Comparison of ENCODE assay signal across 23 cellular contexts in genomic region chr1:220894924-220895256, GRCh38. TPM values are rescaled to one million over a fixed set of nuclear protein-coding genes. Genes with fewer than 3 reads are reported as not detected.
DNase-seq lines count a peak whose midpoint lies in the region; ATAC-seq and TF ChIP-seq lines count a peak whose summit lies in the region.
"Had no signal": no experiment of that assay in that cellular context is flagged by ENCODE, and none has a peak within 500 bp of the region (broad histone marks: within the 10 kb centered on the region; RNA-seq: fewer than 3 reads in every experiment).

No MANE protein-coding gene starts in this region.

- peak overlapping the region; percentile 75 for H3K4me2 ChIP-seq in neural progenitor cell

- intact Hi-C loops in left ventricle myocardium inferior (cut with micrococcal nuclease) = no loop called here
- intact Hi-C loops in right cardiac atrium (cut with DNase I) = no loop called here
- intact Hi-C loops in adrenal gland (cut with DNase I) = no loop called here

- DNase-seq in left ventricle myocardium inferior (no peak), right cardiac atrium (no peak), neural progenitor cell (ENCODE audit: low spot score) (peak; percentile 39), adrenal gland (no peak), tibial nerve (ENCODE audit: low spot score in 2 of 2) (no peak)
- no peak for DNase-seq in activated T-cell treated with anti-CD3 and anti-CD28 coated beads, Interleukin-2, amount 50 U/mL, for 72 hours
- DNase-seq: 8988T; activated CD4-positive, CD25-positive, alpha-beta regulatory T cell treated with anti-CD3 and anti-CD28 coated beads, Interleukin-2, amount 50 U/mL, for 72 hours; activated CD8-positive, alpha-beta T cell treated with anti-CD3 and anti-CD28 coated beads, Interleukin-2, amount 10 ng/mL, durations not matched to agents 7 days and 5 days; activated naive CD4-positive, alpha-beta T cell; AML-193; amygdala; MM.1S; NCI-H1436; NCI-H510A treated with DMSO at 0.1 percent for 48 hours; NK-92 treated with Interleukin-12 subunit alpha and Interleukin-12 subunit beta, amount 100 ng/mL, for 24 hours; pancreas; SIG-M5 had no signal

- H3K27me3 Mint-ChIP-seq in neural progenitor cell (ENCODE audit: insufficient read depth, low read depth) = peaks cover 89% of the 10 kb centered on the region
- H3K27me3 Mint-ChIP-seq in activated T-cell treated with anti-CD3 and anti-CD28 coated beads, Interleukin-2, amount 50 U/mL, for 72 hours (ENCODE audit: low read depth) = peaks cover 54% of the 10 kb centered on the region

- H3K9ac ChIP-seq in iPS-15b (ENCODE audit: low read depth, low read length) (no peak overlapping the region), neural progenitor cell (no peak overlapping the region)

- H2AFZ ChIP-seq in neural progenitor cell (replicated peaks) = no peak overlapping the region

- ATAC-seq in right cardiac atrium = no peak
- no peak for ATAC-seq in HG03045 (IDR thresholded peaks at IDR 0.05; ENCODE audit: unreplicated experiment)
- no peak for ATAC-seq in activated T-cell treated with anti-CD3 and anti-CD28 coated beads, Interleukin-2, amount 50 U/mL, for 72 hours (replicated peaks in 1 of 2)
- ATAC-seq: activated CD8-positive, alpha-beta T cell treated with anti-CD3 and anti-CD28 coated beads, Interleukin-2, amount 10 ng/mL, durations not matched to agents 7 days and 5 days; sciatic nerve had no signal

- H3K4me3 ChIP-seq in left ventricle myocardium inferior (peak overlapping the region; percentile 61), right cardiac atrium (ENCODE audit: low read length) (no peak overlapping the region), iPS-15b (ENCODE audit: low read depth, low read length) (peak overlapping the region; percentile 48), neural progenitor cell (peak overlapping the region; percentile 37), adrenal gland (no peak overlapping the region), tibial nerve (peak overlapping the region in 1 of 4 donors; percentile 44)

- no peak for TF ChIP-seq CTCF in left ventricle myocardium inferior (IDR thresholded peaks at IDR 0.05; ENCODE audit: borderline replicate concordance)
- TF ChIP-seq CTCF in neural progenitor cell (IDR thresholded peaks at IDR 0.05) = no peak
- no peak for TF ChIP-seq CTCF in adrenal gland (IDR thresholded peaks at IDR 0.05)
- TF ChIP-seq CTCF in tibial nerve (IDR thresholded peaks at IDR 0.05) = no peak

- H3K9me3 ChIP-seq in left ventricle myocardium inferior (replicated peaks) = no peaks in the 10 kb centered on the region
- H3K9me3 ChIP-seq in right cardiac atrium (ENCODE audit: control insufficient read depth, low read length) = no peaks in the 10 kb centered on the region
- H3K9me3 ChIP-seq in iPS-15b (ENCODE audit: control insufficient read depth, insufficient read depth, low read length) = no peaks in the 10 kb centered on the region
- no peaks in the 10 kb centered on the region for H3K9me3 ChIP-seq in neural progenitor cell (ENCODE audit: low read depth)
- H3K9me3 ChIP-seq in adrenal gland (replicated peaks in 1 of 3) = no peaks in the 10 kb centered on the region
- no peaks in the 10 kb centered on the region for H3K9me3 ChIP-seq in tibial nerve
- H3K9me3 ChIP-seq: pancreas, suprapubic skin had no signal

- H4K20me1 ChIP-seq in neural progenitor cell (ENCODE audit: low read depth) = peaks cover 48% of the 10 kb centered on the region

- H3K4me3 Mint-ChIP-seq in neural progenitor cell = peak overlapping the region; percentile 44
- H3K4me3 Mint-ChIP-seq in activated T-cell treated with anti-CD3 and anti-CD28 coated beads, Interleukin-2, amount 50 U/mL, for 72 hours = no peak overlapping the region
- H3K4me3 Mint-ChIP-seq: activated CD8-positive, alpha-beta T cell treated with anti-CD3 and anti-CD28 coated beads, Interleukin-2, amount 10 ng/mL, durations not matched to agents 7 days and 5 days had no signal

- no peaks in the 10 kb centered on the region for H3K36me3 Mint-ChIP-seq in neural progenitor cell
- H3K36me3 Mint-ChIP-seq in activated T-cell treated with anti-CD3 and anti-CD28 coated beads, Interleukin-2, amount 50 U/mL, for 72 hours (ENCODE audit: insufficient read depth in 2 of 2) = peaks cover 4 to 9% of the 10 kb centered on the region in 2 donors

- H3K27me3 ChIP-seq in left ventricle myocardium inferior (ENCODE audit: low read depth) (peaks cover 76% of the 10 kb centered on the region), right cardiac atrium (ENCODE audit: control insufficient read depth, insufficient read depth) (no peaks in the 10 kb centered on the region), iPS-15b (ENCODE audit: control insufficient read depth, insufficient read depth, low read length) (peaks cover 86% of the 10 kb centered on the region), neural progenitor cell (peaks cover 100% of the 10 kb centered on the region), adrenal gland (peaks cover 62% of the 10 kb centered on the region), tibial nerve (peaks cover 0 to 76% of the 10 kb centered on the region in 2 donors)

- no peaks in the 10 kb centered on the region for H3K36me3 ChIP-seq in left ventricle myocardium inferior
- no peaks in the 10 kb centered on the region for H3K36me3 ChIP-seq in iPS-15b (ENCODE audit: control insufficient read depth, insufficient read depth, low read length)
- no peaks in the 10 kb centered on the region for H3K36me3 ChIP-seq in neural progenitor cell
- no peaks in the 10 kb centered on the region for H3K36me3 ChIP-seq in adrenal gland (replicated peaks in 1 of 2)
- no peaks in the 10 kb centered on the region for H3K36me3 ChIP-seq in tibial nerve
- H3K36me3 ChIP-seq: pancreas, suprapubic skin had no signal

- peaks cover 17% of the 10 kb centered on the region for H3K4me1 Mint-ChIP-seq in neural progenitor cell
- H3K4me1 Mint-ChIP-seq in activated T-cell treated with anti-CD3 and anti-CD28 coated beads, Interleukin-2, amount 50 U/mL, for 72 hours (ENCODE audit: low read depth) = peaks cover 17% of the 10 kb centered on the region

- H3F3A ChIP-seq in neural progenitor cell (ENCODE audit: low read depth) = no peaks in the 10 kb centered on the region

- H3K27ac ChIP-seq in left ventricle myocardium inferior (replicated peaks) (no peak overlapping the region), right cardiac atrium (ENCODE audit: low read length) (no peak overlapping the region), neural progenitor cell (no peak overlapping the region), adrenal gland (no peak overlapping the region), tibial nerve (no peak overlapping the region)
- H3K27ac ChIP-seq: epithelial cell of prostate, pancreas, suprapubic skin had no signal

- no peak overlapping the region for H3K27ac Mint-ChIP-seq in neural progenitor cell
- H3K27ac Mint-ChIP-seq in activated T-cell treated with anti-CD3 and anti-CD28 coated beads, Interleukin-2, amount 50 U/mL, for 72 hours = no peak overlapping the region
- H3K27ac Mint-ChIP-seq: activated CD8-positive, alpha-beta T cell treated with anti-CD3 and anti-CD28 coated beads, Interleukin-2, amount 10 ng/mL, durations not matched to agents 7 days and 5 days had no signal

- WGBS in right cardiac atrium = 70% methylated on average over 13 of the region's 13 CpGs
- WGBS in adrenal gland, 4 donors = 52 to 83% (median 73%) methylated on average over 10 to 13 of the region's 13 CpGs
- 63 to 66% methylated on average over 13 of the region's 13 CpGs for WGBS in tibial nerve, 2 donors

- H3K4me1 ChIP-seq in left ventricle myocardium inferior (peaks cover 23% of the 10 kb centered on the region), right cardiac atrium (ENCODE audit: control insufficient read depth, insufficient read depth, low read length) (peaks cover 4% of the 10 kb centered on the region), iPS-15b (ENCODE audit: control insufficient read depth, insufficient read depth, low read length) (no peaks in the 10 kb centered on the region), neural progenitor cell (no peaks in the 10 kb centered on the region), adrenal gland (replicated peaks in 1 of 2) (peaks cover 0 to 3% of the 10 kb centered on the region in 2 donors), tibial nerve (peaks cover 0 to 47% (median 11%) of the 10 kb centered on the region in 4 donors)

- peaks cover 16% of the 10 kb centered on the region for H3K9me3 Mint-ChIP-seq in neural progenitor cell
- H3K9me3 Mint-ChIP-seq in activated T-cell treated with anti-CD3 and anti-CD28 coated beads, Interleukin-2, amount 50 U/mL, for 72 hours = peaks cover 1 to 3% of the 10 kb centered on the region in 2 donors

- TF ChIP-seq POLR2A in adrenal gland (IDR thresholded peaks at IDR 0.05) (no peak), tibial nerve (IDR thresholded peaks at IDR 0.05) (no peak)

- TF ChIP-seq EP300 in tibial nerve (IDR thresholded peaks at IDR 0.05) = no peak

- H3K79me2 ChIP-seq in neural progenitor cell (ENCODE audit: low read depth) = no peaks in the 10 kb centered on the region

RNA-seq across cellular contexts. Expression of gene HLX, which starts 15.6 kb away (rescaled TPM):
- 3.5 TPM for total RNA-seq in left ventricle myocardium inferior
- 1 to 10 TPM; 4.1 to 9.4 (median 6.9) TPM for total RNA-seq in right cardiac atrium
- polyA plus RNA-seq in right cardiac atrium = 9.7 TPM
- total RNA-seq in neural progenitor cell (ENCODE audit: low replicate concordance) = 0.12 TPM in 1 of 2 replicates, not detected in the other
- total RNA-seq in adrenal gland = 10 to 100 TPM in 2 of 8 donors, 1 to 10 TPM in 6; 4.5 to 13.8 (median 7.0) TPM
- 1 to 10 TPM in 2 of 3 donors, under 1 TPM in 1; 0.81 to 9.6 (median 8.1) TPM for polyA plus RNA-seq in adrenal gland
- total RNA-seq in activated T-cell treated with anti-CD3 and anti-CD28 coated beads, Interleukin-2, amount 50 U/mL, for 72 hours = 1 to 10 TPM in 1 of 2 donors, under 1 TPM in 1; 0.55 to 2.0 TPM
- total RNA-seq in tibial nerve = 10 to 100 TPM; 16.5 to 29.2 (median 23.0) TPM
- total RNA-seq: activated CD8-positive, alpha-beta T cell treated with anti-CD3 and anti-CD28 coated beads, Interleukin-2, amount 10 ng/mL, durations not matched to agents 7 days and 5 days had no signal

Comparison
In these comparisons a context has a peak if more than half of its experiments do, and no peak if none do; other contexts are left out.
1. H3K4me3 ChIP-seq: peak in left ventricle myocardium inferior (single experiment), iPS-15b (single experiment) and neural progenitor cell (single experiment); none in right cardiac atrium (single experiment) and adrenal gland (0 of 4).